ENCODE assay signal across 8 cellular contexts in the genomic region with DNA sequence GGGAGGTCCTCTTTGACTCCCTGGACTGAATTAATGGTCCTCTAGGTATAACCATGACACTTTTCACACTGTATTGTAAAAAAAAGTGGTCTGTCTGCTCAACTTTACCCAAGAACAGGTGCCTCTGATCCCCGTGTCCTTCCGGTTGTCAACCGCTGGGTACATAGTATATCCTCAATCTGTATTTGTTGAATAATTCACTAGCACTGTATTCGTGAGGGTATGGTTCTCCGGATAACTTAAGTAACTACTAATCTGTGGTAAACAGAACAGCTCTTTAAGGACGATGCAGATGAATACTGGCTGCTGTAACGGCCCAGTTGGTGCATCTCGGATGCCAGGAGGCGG. TPM values are rescaled to one million over a fixed set of nuclear protein-coding genes. Genes with fewer than 3 reads are reported as not detected.
DNase-seq lines count a peak whose midpoint lies in the region; ATAC-seq and TF ChIP-seq lines count a peak whose summit lies in the region.

No MANE protein-coding gene starts in this region.

- no peak for DNase-seq in activated T-cell treated with anti-CD3 and anti-CD28 coated beads, Interleukin-2, amount 50 U/mL, for 24 hours
- no peak for DNase-seq in activated T-cell treated with anti-CD3 and anti-CD28 coated beads, Interleukin-2, amount 50 U/mL, for 1 hour
- DNase-seq in Jurkat, Clone E6-1 (ENCODE audit: low read depth, low spot score), result no peak
- no peak for DNase-seq in effector memory CD8-positive, alpha-beta T cell
- DNase-seq in progenitor cell of endocrine pancreas (ENCODE audit: low spot score, unreplicated experiment) (no peak), germinal center (ENCODE audit: low spot score) (no peak), CD1c-positive myeloid dendritic cell (ENCODE audit: extremely low spot score) (no peak), left colon (no peak)

- no peaks in the 10 kb centered on the region for H3K9me3 Mint-ChIP-seq in activated T-cell treated with anti-CD3 and anti-CD28 coated beads, Interleukin-2, amount 50 U/mL, for 24 hours
- H3K9me3 Mint-ChIP-seq in effector memory CD8-positive, alpha-beta T cell, result no peaks in the 10 kb centered on the region
- H3K9me3 Mint-ChIP-seq in progenitor cell of endocrine pancreas (ENCODE audit: low read depth), result no peaks in the 10 kb centered on the region

- peak overlapping the region; percentile 7 for H3K27ac Mint-ChIP-seq in activated T-cell treated with anti-CD3 and anti-CD28 coated beads, Interleukin-2, amount 50 U/mL, for 24 hours
- peak overlapping the region in 1 of 2 donors; percentile 23 for H3K27ac Mint-ChIP-seq in effector memory CD8-positive, alpha-beta T cell
- H3K27ac Mint-ChIP-seq in progenitor cell of endocrine pancreas, result peak overlapping the region; percentile 73

- peak; percentile 28 for ATAC-seq in effector memory CD8-positive, alpha-beta T cell (replicated peaks)
- no peak for ATAC-seq in left colon

- intact Hi-C loops in left colon (cut with DNase I, micrococcal nuclease), result no loop called here

- H3K4me1 Mint-ChIP-seq in activated T-cell treated with anti-CD3 and anti-CD28 coated beads, Interleukin-2, amount 50 U/mL, for 24 hours (ENCODE audit: low read depth), result peaks cover 18% of the 10 kb centered on the region
- peaks cover 8 to 12% of the 10 kb centered on the region in 2 donors for H3K4me1 Mint-ChIP-seq in effector memory CD8-positive, alpha-beta T cell (ENCODE audit: low read depth in 2 of 2)
- H3K4me1 Mint-ChIP-seq in progenitor cell of endocrine pancreas (ENCODE audit: low read depth), result peaks cover 5% of the 10 kb centered on the region

- H3K27me3 Mint-ChIP-seq in activated T-cell treated with anti-CD3 and anti-CD28 coated beads, Interleukin-2, amount 50 U/mL, for 24 hours, result peaks cover 4% of the 10 kb centered on the region
- no peaks in the 10 kb centered on the region for H3K27me3 Mint-ChIP-seq in effector memory CD8-positive, alpha-beta T cell
- H3K27me3 Mint-ChIP-seq in progenitor cell of endocrine pancreas, result peaks cover 12% of the 10 kb centered on the region

- H3K36me3 Mint-ChIP-seq in activated T-cell treated with anti-CD3 and anti-CD28 coated beads, Interleukin-2, amount 50 U/mL, for 24 hours (ENCODE audit: low read depth), result peaks cover 7% of the 10 kb centered on the region
- H3K36me3 Mint-ChIP-seq in effector memory CD8-positive, alpha-beta T cell (ENCODE audit: insufficient read depth), result peaks cover 2% of the 10 kb centered on the region
- no peaks in the 10 kb centered on the region for H3K36me3 Mint-ChIP-seq in progenitor cell of endocrine pancreas (ENCODE audit: insufficient read depth)

- peak overlapping the region; percentile 89 for H3K4me3 ChIP-seq in Jurkat, Clone E6-1 (ENCODE audit: low read length)

- no peak for TF ChIP-seq CTCF in progenitor cell of endocrine pancreas (IDR thresholded peaks at IDR 0.05; ENCODE audit: unreplicated experiment)

- H3K4me3 Mint-ChIP-seq in activated T-cell treated with anti-CD3 and anti-CD28 coated beads, Interleukin-2, amount 50 U/mL, for 24 hours, result peak overlapping the region; percentile 82
- H3K4me3 Mint-ChIP-seq in effector memory CD8-positive, alpha-beta T cell, result peak overlapping the region; percentile 94 to 95
- peak overlapping the region; percentile 85 for H3K4me3 Mint-ChIP-seq in progenitor cell of endocrine pancreas (ENCODE audit: low read depth)

RNA-seq across cellular contexts. Expression of gene ADAM22, which starts 0.5 kb away (rescaled TPM):
- polyA plus RNA-seq in Jurkat, Clone E6-1 (2012; ENCODE audit: insufficient read depth, insufficient read length), result 10.0 TPM
- total RNA-seq in progenitor cell of endocrine pancreas (14.4 and 15.8 TPM in 2 replicates), left colon (1 to 10 TPM; 3.1 to 4.3 TPM)

RNA-seq across cellular contexts. Expression of gene DBF4, which starts 57.3 kb away (rescaled TPM):
- 64.6 TPM for polyA plus RNA-seq in Jurkat, Clone E6-1 (2012; ENCODE audit: insufficient read depth, insufficient read length)
- 24.9 and 27.7 TPM in 2 replicates for total RNA-seq in progenitor cell of endocrine pancreas
- total RNA-seq in left colon, result 10 to 100 TPM; 11.0 to 15.0 TPM

RNA-seq across cellular contexts. Expression of gene SLC25A40, which starts 57.4 kb away (rescaled TPM):
- polyA plus RNA-seq in Jurkat, Clone E6-1 (2012; ENCODE audit: insufficient read depth, insufficient read length), result 31.5 TPM
- total RNA-seq in progenitor cell of endocrine pancreas (26.8 and 28.5 TPM in 2 replicates), left colon (10 to 100 TPM; 33.8 to 34.2 TPM)
